ENCODE assay signal across 13 cellular contexts in genomic region chr9:22528485-22528884, GRCh38.
DNase-seq lines count a peak whose midpoint lies in the region; ATAC-seq and TF ChIP-seq lines count a peak whose summit lies in the region.
"Had no signal": no experiment of that assay in that cellular context is flagged by ENCODE, and none has a peak within 500 bp of the region (broad histone marks: within the 10 kb centered on the region; RNA-seq: fewer than 3 reads in every experiment).

No MANE protein-coding gene starts in this region.

- H3K4me1 Mint-ChIP-seq in T-helper 17 cell = no peaks in the 10 kb centered on the region
- H3K4me1 Mint-ChIP-seq: natural killer cell had no signal

- H3K4me3 Mint-ChIP-seq in T-helper 17 cell = no peak overlapping the region
- H3K4me3 Mint-ChIP-seq: natural killer cell had no signal

- H2AFZ ChIP-seq in OCI-LY1 (ENCODE audit: low read length) (no peak overlapping the region), fibroblast of lung (ENCODE audit: low read length) (no peak overlapping the region)

- H3K9ac ChIP-seq in OCI-LY1 (ENCODE audit: low read length) (no peak overlapping the region), fibroblast of lung (ENCODE audit: insufficient read depth, low read length) (no peak overlapping the region)
- H3K9ac ChIP-seq: BLaER1 treated with 17β-estradiol and CSF1 and Interleukin-3, amounts not matched to agents 10 nM and 100 nM had no signal

- H3K36me3 ChIP-seq in OCI-LY1 (ENCODE audit: insufficient read depth, low read length) (no peaks in the 10 kb centered on the region), fibroblast of lung (ENCODE audit: control insufficient read depth, insufficient read depth, low read length) (no peaks in the 10 kb centered on the region), tibial nerve (no peaks in the 10 kb centered on the region)
- H3K36me3 ChIP-seq: BLaER1 treated with 17β-estradiol and CSF1 and Interleukin-3, amounts not matched to agents 10 nM and 100 nM had no signal

- TF ChIP-seq CTCF in OCI-LY1 (IDR thresholded peaks at IDR 0.05; ENCODE audit: low read length) = peak; percentile 31; the same call in 1 of the 2 replicates
- TF ChIP-seq CTCF in fibroblast of lung (conservative IDR thresholded peaks at IDR 0.05 in 1 of 2, IDR thresholded peaks at IDR 0.05 in 1 of 2; ENCODE audit: low read depth in 1 of 2, low read length in 2 of 2) = peak; percentile 56 to 71
- TF ChIP-seq CTCF in tibial nerve (IDR thresholded peaks at IDR 0.05) = peak; percentile 6 to 36 (median 24)

- H3K4me3 ChIP-seq in OCI-LY1 (ENCODE audit: low read depth, low read length, poor library complexity, severe bottlenecking) = no peak overlapping the region
- no peak overlapping the region for H3K4me3 ChIP-seq in fibroblast of lung (replicated peaks in 1 of 4; ENCODE audit: control extremely low read depth in 1 of 4, insufficient read depth in 1 of 4, low read depth in 3 of 4, low read length in 4 of 4)
- no peak overlapping the region for H3K4me3 ChIP-seq in tibial nerve
- H3K4me3 ChIP-seq: BLaER1 treated with 17β-estradiol and CSF1 and Interleukin-3, amounts not matched to agents 10 nM and 100 nM had no signal

- H3K79me2 ChIP-seq in OCI-LY1 (ENCODE audit: insufficient read depth, low read length) (no peaks in the 10 kb centered on the region), fibroblast of lung (ENCODE audit: control insufficient read depth, insufficient read depth, low read length) (no peaks in the 10 kb centered on the region)

- no peak overlapping the region for H3K27ac Mint-ChIP-seq in T-helper 17 cell
- H3K27ac Mint-ChIP-seq: natural killer cell had no signal

- H3K27me3 Mint-ChIP-seq in T-helper 17 cell = no peaks in the 10 kb centered on the region

- H3K4me2 ChIP-seq in OCI-LY1 (ENCODE audit: low read length) (no peak overlapping the region), fibroblast of lung (ENCODE audit: extremely low read depth, insufficient read depth, low read length) (no peak overlapping the region)

- H3K9me3 ChIP-seq in OCI-LY1 (ENCODE audit: low read length) (no peaks in the 10 kb centered on the region), fibroblast of lung (ENCODE audit: control insufficient read depth, insufficient read depth, low read depth, low read length) (no peaks in the 10 kb centered on the region), tibial nerve (no peaks in the 10 kb centered on the region), T-helper 17 cell (ENCODE audit: control insufficient read depth, low read length, poor library complexity, severe bottlenecking) (no peaks in the 10 kb centered on the region)
- H3K9me3 ChIP-seq: BLaER1 treated with 17β-estradiol and CSF1 and Interleukin-3, amounts not matched to agents 10 nM and 100 nM had no signal

- no peaks in the 10 kb centered on the region for H3K27me3 ChIP-seq in OCI-LY1 (ENCODE audit: insufficient read depth, low read length)
- H3K27me3 ChIP-seq in fibroblast of lung (ENCODE audit: control insufficient read depth, insufficient read depth, low read length) = no peaks in the 10 kb centered on the region
- H3K27me3 ChIP-seq in tibial nerve = no peaks in the 10 kb centered on the region
- H3K27me3 ChIP-seq: BLaER1 treated with 17β-estradiol and CSF1 and Interleukin-3, amounts not matched to agents 10 nM and 100 nM had no signal

- ATAC-seq in HG03457 (IDR thresholded peaks at IDR 0.05; ENCODE audit: unreplicated experiment) (no peak), T-helper 17 cell (no peak)
- ATAC-seq: natural killer cell had no signal

- H3K27ac ChIP-seq in OCI-LY1 (ENCODE audit: low read depth, low read length, poor library complexity, severe bottlenecking) (no peak overlapping the region), fibroblast of lung (ENCODE audit: insufficient read depth, low read length) (no peak overlapping the region), tibial nerve (no peak overlapping the region)
- H3K27ac ChIP-seq: BLaER1 treated with 17β-estradiol and CSF1 and Interleukin-3, amounts not matched to agents 10 nM and 100 nM; HL-60 had no signal

- DNase-seq in SIG-M5 treated with dmso at 0.1 percent for 504 hours (lab: John Stamatoyannopoulos, UW; ENCODE audit: unreplicated experiment) = peak; percentile 0
- no peak for DNase-seq in SIG-M5 (lab: John Stamatoyannopoulos, UW)
- DNase-seq in fibroblast of lung (ENCODE audit: low read depth in 2 of 2) = peak; percentile 3 to 61
- DNase-seq in tibial nerve (ENCODE audit: low spot score in 2 of 2) = no peak
- DNase-seq in T-helper 17 cell = no peak
- no peak for DNase-seq in 8988T
- DNase-seq: activated CD8-positive, alpha-beta memory T cell treated with anti-CD3 and anti-CD28 coated beads, Interleukin-2, amount 50 U/mL, for 4 hours; hippocampal formation; natural killer cell had no signal

- TF ChIP-seq EP300 in tibial nerve (IDR thresholded peaks at IDR 0.05) = no peak

- whole genome bisulfite sequencing in tibial nerve, 2 donors = 22 to 25% methylated on average over 2 of the region's 2 CpGs

- no peaks in the 10 kb centered on the region for H3F3A ChIP-seq in OCI-LY1 (ENCODE audit: insufficient read depth, low read length)

- H3K36me3 Mint-ChIP-seq in T-helper 17 cell (ENCODE audit: low read depth) = no peaks in the 10 kb centered on the region
- H3K36me3 Mint-ChIP-seq: natural killer cell had no signal

- no peak for TF ChIP-seq POLR2A in tibial nerve (IDR thresholded peaks at IDR 0.05)

- H3K4me1 ChIP-seq in OCI-LY1 (ENCODE audit: insufficient read depth, low read length, severe bottlenecking) (peaks cover 11% of the 10 kb centered on the region), fibroblast of lung (ENCODE audit: control insufficient read depth, extremely low read depth, insufficient read depth, low read length) (no peaks in the 10 kb centered on the region), tibial nerve (peaks cover 0 to 4% (median 0%) of the 10 kb centered on the region in 4 donors)

- H3K9me2 ChIP-seq in OCI-LY1 (ENCODE audit: low read depth, low read length) = no peaks in the 10 kb centered on the region

- H4K20me1 ChIP-seq in OCI-LY1 (ENCODE audit: insufficient read depth, low read length) (no peaks in the 10 kb centered on the region), fibroblast of lung (ENCODE audit: control insufficient read depth, extremely low read depth, insufficient read depth, low read length) (no peaks in the 10 kb centered on the region)
- H4K20me1 ChIP-seq: BLaER1 treated with 17β-estradiol and CSF1 and Interleukin-3, amounts not matched to agents 10 nM and 100 nM had no signal

Comparison
In these comparisons a context has a peak if more than half of its experiments do, and no peak if none do; other contexts are left out.
1. DNase-seq: peak in SIG-M5 treated with dmso at 0.1 percent for 504 hours (single experiment) and fibroblast of lung (2 of 2); none in SIG-M5 (single experiment), tibial nerve (0 of 2), T-helper 17 cell (0 of 3) and 8988T (single experiment).
2. Peak in every context shown above with its lines, with median percentiles within 50 percentile points of each other: CTCF ChIP-seq.